In the genomic region with DNA sequence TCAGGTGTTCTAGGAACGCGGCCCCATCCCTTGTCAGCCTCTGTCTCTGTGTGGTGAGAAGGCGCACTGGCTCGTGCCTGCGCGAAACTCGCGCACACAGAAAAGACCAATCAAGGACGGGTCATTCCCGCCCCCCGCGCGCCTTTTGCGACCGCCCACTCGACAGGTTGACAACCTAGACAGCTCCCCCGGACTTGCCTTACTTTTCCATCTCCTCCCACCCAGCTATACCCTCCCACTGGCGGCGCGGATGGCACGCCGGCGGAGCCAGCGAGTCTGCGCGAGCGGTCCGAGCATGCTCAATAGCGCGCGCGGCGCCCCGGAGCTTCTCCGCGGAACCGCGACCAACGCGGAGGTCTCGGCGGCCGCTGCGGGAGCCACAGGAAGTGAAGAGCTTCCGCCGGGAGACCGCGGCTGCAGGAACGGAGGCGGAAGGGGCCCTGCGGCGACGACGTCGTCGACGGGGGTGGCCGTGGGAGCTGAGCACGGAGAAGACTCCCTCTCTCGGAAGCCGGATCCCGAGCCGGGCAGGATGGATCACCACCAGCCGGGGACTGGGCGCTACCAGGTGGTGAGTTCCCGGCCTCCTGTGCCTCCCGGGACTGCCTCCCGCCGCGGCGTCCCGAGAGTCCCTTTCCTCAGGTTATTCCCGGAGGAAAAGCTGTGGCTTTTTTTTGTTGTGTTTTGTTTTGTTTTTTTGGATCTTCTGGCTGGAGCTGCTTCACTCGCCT, we compare ENCODE assay signal across 1 cellular context.
TF ChIP-seq lines count a peak whose summit lies in the region.

NDFIP2 (plus strand) TSS at position 202 of the 731 bp plus-strand sequence; CDS start at position 251, 49 bp downstream.

TF ChIP-seq in HEK293, 187 proteins besides CTCF, POLR2A, EP300 and RAD21 (continued from another document and continues in another):
- TF ChIP-seq, protein P1, sequence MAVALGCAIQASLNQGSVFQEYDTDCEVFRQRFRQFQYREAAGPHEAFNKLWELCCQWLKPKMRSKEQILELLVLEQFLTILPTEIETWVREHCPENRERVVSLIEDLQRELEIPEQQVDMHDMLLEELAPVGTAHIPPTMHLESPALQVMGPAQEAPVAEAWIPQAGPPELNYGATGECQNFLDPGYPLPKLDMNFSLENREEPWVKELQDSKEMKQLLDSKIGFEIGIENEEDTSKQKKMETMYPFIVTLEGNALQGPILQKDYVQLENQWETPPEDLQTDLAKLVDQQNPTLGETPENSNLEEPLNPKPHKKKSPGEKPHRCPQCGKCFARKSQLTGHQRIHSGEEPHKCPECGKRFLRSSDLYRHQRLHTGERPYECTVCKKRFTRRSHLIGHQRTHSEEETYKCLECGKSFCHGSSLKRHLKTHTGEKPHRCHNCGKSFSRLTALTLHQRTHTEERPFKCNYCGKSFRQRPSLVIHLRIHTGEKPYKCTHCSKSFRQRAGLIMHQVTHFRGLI (tag by site-specific recombination; IDR thresholded peaks at IDR 0.05), result 0 out of 2 replicates have a peak, but pooled peaks have one; percentile 44
- 0 out of 2 replicates have a peak, but pooled peaks have one; percentile 77 for TF ChIP-seq HOXC10 (CRISPR knock-in tag; IDR thresholded peaks at IDR 0.05)
- TF ChIP-seq ZNF660 (tag by site-specific recombination; IDR thresholded peaks at IDR 0.05), result peak; percentile 61
- TF ChIP-seq FEZF1 (tag by site-specific recombination; IDR thresholded peaks at IDR 0.05), result peak; percentile 93
- peak; percentile 70 for TF ChIP-seq PATZ1 (tag by site-specific recombination; IDR thresholded peaks at IDR 0.05)
- peak; percentile 100 for TF ChIP-seq GLIS1 (tag by site-specific recombination; IDR thresholded peaks at IDR 0.05)
- TF ChIP-seq, protein P2, sequence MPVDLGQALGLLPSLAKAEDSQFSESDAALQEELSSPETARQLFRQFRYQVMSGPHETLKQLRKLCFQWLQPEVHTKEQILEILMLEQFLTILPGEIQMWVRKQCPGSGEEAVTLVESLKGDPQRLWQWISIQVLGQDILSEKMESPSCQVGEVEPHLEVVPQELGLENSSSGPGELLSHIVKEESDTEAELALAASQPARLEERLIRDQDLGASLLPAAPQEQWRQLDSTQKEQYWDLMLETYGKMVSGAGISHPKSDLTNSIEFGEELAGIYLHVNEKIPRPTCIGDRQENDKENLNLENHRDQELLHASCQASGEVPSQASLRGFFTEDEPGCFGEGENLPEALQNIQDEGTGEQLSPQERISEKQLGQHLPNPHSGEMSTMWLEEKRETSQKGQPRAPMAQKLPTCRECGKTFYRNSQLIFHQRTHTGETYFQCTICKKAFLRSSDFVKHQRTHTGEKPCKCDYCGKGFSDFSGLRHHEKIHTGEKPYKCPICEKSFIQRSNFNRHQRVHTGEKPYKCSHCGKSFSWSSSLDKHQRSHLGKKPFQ (tag by site-specific recombination; IDR thresholded peaks at IDR 0.05), result no peak
- no peak for TF ChIP-seq ZNF202 (tag by site-specific recombination; IDR thresholded peaks at IDR 0.05; ENCODE audit: borderline replicate concordance)
- TF ChIP-seq EGR2 (tag by site-specific recombination; IDR thresholded peaks at IDR 0.05; ENCODE audit: low read depth), result peak; percentile 94
- TF ChIP-seq ZNF747 (tag by site-specific recombination; IDR thresholded peaks at IDR 0.05), result no peak
- no peak for TF ChIP-seq ZNF623 (tag by site-specific recombination; IDR thresholded peaks at IDR 0.05)
- 0 out of 2 replicates have a peak, but pooled peaks have one; percentile 53 for TF ChIP-seq ZNF2 (tag by site-specific recombination; IDR thresholded peaks at IDR 0.05)
- peak; percentile 94 for TF ChIP-seq OSR2 (tag by site-specific recombination; IDR thresholded peaks at IDR 0.05)
- peak; percentile 69; the same call in 1 of the 2 replicates for TF ChIP-seq GLI4 (tag by site-specific recombination; IDR thresholded peaks at IDR 0.05)
- no peak for TF ChIP-seq ZNF138 (tag by site-specific recombination; IDR thresholded peaks at IDR 0.05; ENCODE audit: borderline replicate concordance)
- no peak for TF ChIP-seq RBAK (tag by site-specific recombination; IDR thresholded peaks at IDR 0.05)
- TF ChIP-seq ZBTB7A (tag by site-specific recombination; IDR thresholded peaks at IDR 0.05; ENCODE audit: low read depth), result no peak
- TF ChIP-seq TSHZ1 (tag by site-specific recombination; IDR thresholded peaks at IDR 0.05; ENCODE audit: borderline replicate concordance), result no peak
- TF ChIP-seq ZNF184 (tag by site-specific recombination; IDR thresholded peaks at IDR 0.05), result no peak
- TF ChIP-seq ZNF214 (tag by site-specific recombination; IDR thresholded peaks at IDR 0.05; ENCODE audit: borderline replicate concordance), result no peak
- TF ChIP-seq ZBTB20 (tag by site-specific recombination; IDR thresholded peaks at IDR 0.05), result peak; percentile 72; the same call in 1 of the 2 replicates
- TF ChIP-seq ZNF211 (tag by site-specific recombination; IDR thresholded peaks at IDR 0.05; ENCODE audit: low read depth), result no peak
- peak; percentile 85 for TF ChIP-seq ZIC2 (tag by site-specific recombination; IDR thresholded peaks at IDR 0.05)
- no peak for TF ChIP-seq KLF7 (tag by site-specific recombination; IDR thresholded peaks at IDR 0.05; ENCODE audit: borderline replicate concordance)
- TF ChIP-seq, protein P3, sequence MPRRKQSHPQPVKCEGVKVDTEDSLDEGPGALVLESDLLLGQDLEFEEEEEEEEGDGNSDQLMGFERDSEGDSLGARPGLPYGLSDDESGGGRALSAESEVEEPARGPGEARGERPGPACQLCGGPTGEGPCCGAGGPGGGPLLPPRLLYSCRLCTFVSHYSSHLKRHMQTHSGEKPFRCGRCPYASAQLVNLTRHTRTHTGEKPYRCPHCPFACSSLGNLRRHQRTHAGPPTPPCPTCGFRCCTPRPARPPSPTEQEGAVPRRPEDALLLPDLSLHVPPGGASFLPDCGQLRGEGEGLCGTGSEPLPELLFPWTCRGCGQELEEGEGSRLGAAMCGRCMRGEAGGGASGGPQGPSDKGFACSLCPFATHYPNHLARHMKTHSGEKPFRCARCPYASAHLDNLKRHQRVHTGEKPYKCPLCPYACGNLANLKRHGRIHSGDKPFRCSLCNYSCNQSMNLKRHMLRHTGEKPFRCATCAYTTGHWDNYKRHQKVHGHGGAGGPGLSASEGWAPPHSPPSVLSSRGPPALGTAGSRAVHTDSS (tag by site-specific recombination; IDR thresholded peaks at IDR 0.05), result no peak
- TF ChIP-seq ZNF571 (tag by site-specific recombination; IDR thresholded peaks at IDR 0.05), result no peak
- TF ChIP-seq ZNF335 (tag by site-specific recombination; conservative IDR thresholded peaks at IDR 0.05), result peak; percentile 90
- no peak for TF ChIP-seq ZNF610 (tag by site-specific recombination; IDR thresholded peaks at IDR 0.05; ENCODE audit: borderline replicate concordance)
- no peak for TF ChIP-seq ZNF692 (tag by site-specific recombination; IDR thresholded peaks at IDR 0.05)
- TF ChIP-seq, protein P4, sequence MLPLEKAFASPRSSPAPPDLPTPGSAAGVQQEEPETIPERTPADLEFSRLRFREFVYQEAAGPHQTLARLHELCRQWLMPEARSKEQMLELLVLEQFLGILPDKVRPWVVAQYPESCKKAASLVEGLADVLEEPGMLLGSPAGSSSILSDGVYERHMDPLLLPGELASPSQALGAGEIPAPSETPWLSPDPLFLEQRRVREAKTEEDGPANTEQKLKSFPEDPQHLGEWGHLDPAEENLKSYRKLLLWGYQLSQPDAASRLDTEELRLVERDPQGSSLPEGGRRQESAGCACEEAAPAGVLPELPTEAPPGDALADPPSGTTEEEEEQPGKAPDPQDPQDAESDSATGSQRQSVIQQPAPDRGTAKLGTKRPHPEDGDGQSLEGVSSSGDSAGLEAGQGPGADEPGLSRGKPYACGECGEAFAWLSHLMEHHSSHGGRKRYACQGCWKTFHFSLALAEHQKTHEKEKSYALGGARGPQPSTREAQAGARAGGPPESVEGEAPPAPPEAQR (tag by site-specific recombination; IDR thresholded peaks at IDR 0.05), result no peak
- TF ChIP-seq REST (tag by site-specific recombination; IDR thresholded peaks at IDR 0.05), result 0 out of 2 replicates have a peak, but pooled peaks have one; percentile 8
- no peak for TF ChIP-seq ZNF155 (tag by site-specific recombination; IDR thresholded peaks at IDR 0.05)
- TF ChIP-seq ZNF843 (tag by site-specific recombination; IDR thresholded peaks at IDR 0.05), result peak; percentile 51
- TF ChIP-seq ZNF10 (tag by site-specific recombination; IDR thresholded peaks at IDR 0.05), result 0 out of 2 replicates have a peak, but pooled peaks have one; percentile 38
- no peak for TF ChIP-seq ZNF175 (tag by site-specific recombination; IDR thresholded peaks at IDR 0.05)
- TF ChIP-seq, protein P5, sequence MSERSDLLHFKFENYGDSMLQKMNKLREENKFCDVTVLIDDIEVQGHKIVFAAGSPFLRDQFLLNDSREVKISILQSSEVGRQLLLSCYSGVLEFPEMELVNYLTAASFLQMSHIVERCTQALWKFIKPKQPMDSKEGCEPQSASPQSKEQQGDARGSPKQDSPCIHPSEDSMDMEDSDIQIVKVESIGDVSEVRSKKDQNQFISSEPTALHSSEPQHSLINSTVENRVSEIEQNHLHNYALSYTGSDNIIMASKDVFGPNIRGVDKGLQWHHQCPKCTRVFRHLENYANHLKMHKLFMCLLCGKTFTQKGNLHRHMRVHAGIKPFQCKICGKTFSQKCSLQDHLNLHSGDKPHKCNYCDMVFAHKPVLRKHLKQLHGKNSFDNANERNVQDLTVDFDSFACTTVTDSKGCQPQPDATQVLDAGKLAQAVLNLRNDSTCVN (tag by site-specific recombination; optimal IDR thresholded peaks at IDR 0.05), result peak; percentile 96
- TF ChIP-seq SALL2 (tag by site-specific recombination; IDR thresholded peaks at IDR 0.05; ENCODE audit: borderline replicate concordance), result no peak
